Comparison of ENCODE assay signal across 8 cellular contexts in the genomic region with DNA sequence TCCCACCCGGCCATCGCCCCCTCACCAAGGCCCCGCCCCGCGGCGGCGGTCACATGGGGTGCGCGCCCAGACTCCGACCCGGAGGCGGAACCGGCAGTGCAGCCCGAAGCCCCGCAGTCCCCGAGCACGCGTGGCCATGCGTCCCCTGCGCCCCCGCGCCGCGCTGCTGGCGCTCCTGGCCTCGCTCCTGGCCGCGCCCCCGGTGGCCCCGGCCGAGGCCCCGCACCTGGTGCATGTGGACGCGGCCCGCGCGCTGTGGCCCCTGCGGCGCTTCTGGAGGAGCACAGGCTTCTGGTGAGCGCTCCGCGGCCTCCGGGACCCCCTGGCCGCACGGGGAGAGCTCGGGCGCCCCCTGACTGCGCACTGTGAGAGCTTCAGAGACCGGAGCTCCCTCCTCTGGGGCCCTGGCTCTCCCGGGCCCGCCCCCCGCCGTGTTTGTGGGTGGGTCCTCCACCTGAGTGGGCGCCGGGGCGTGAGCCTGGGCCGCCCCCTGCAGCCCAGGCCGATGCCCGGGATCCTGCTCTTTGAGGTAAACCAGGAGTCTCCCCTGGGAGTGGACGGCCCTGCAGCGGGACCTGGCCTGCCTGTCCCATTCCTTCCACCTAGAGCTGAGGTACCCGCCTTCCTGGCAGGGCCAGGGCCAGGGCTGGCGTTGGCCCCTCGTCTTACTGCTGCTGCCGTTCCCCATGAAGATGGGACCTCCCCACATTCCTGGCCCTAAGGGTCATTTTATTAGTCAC. TPM values are rescaled to one million over a fixed set of nuclear protein-coding genes. Genes with fewer than 3 reads are reported as not detected.
A peak's percentile ranks its signal among the peaks of the same experiment; 100 is the strongest.
DNase-seq lines count a peak whose midpoint lies in the region; ATAC-seq and TF ChIP-seq lines count a peak whose summit lies in the region.

Gene IDUA, plus strand, starts transcription at position 96 of the 740 bp plus-strand sequence. Its CDS starts 41 bp downstream, at position 137.

- TF ChIP-seq CTCF in AG04449 (IDR thresholded peaks at IDR 0.05; ENCODE audit: insufficient read depth, low read length, missing control alignments), result peak; percentile 70
- peak; percentile 77 for TF ChIP-seq CTCF in endodermal cell (conservative IDR thresholded peaks at IDR 0.05)

- H3K4me1 ChIP-seq in endodermal cell (ENCODE audit: control insufficient read depth, insufficient read depth, low read length), result no peaks in the 10 kb centered on the region

- WGBS in endodermal cell (ENCODE audit: insufficient coverage in 1 of 2, insufficient read length in 1 of 2), 2 experiments, result 5 to 7% methylated on average over 13 to 65 of the region's 65 CpGs

- no peaks in the 10 kb centered on the region for H3K9me3 Mint-ChIP-seq in activated CD8-positive, alpha-beta memory T cell treated with anti-CD3 and anti-CD28 coated beads, Interleukin-2, amount 10 ng/mL, durations not matched to agents 7 days and 5 days (ENCODE audit: low read depth)
- no peaks in the 10 kb centered on the region for H3K9me3 Mint-ChIP-seq in endodermal cell

- CTCF ChIA-PET in AG04449 (lab: Yijun Ruan, JAX), result interaction anchor here (0.8 to 2.8 kb wide), 10 partner anchors 8 to 303 kb away, joined by 3 to 21 read pairs (median 4); partner anchors contain the start of genes DGKQ, GAK and TMEM175
- CTCF ChIA-PET in activated CD8-positive, alpha-beta memory T cell treated with anti-CD3 and anti-CD28 coated beads, Interleukin-2, amount 10 ng/mL, durations not matched to agents 7 days and 5 days (lab: Charles Lee), result interaction anchor here (0.6 to 3.2 kb wide), 19 partner anchors 18 to 359 kb away, joined by 3 to 34 read pairs (median 4); partner anchors contain the start of genes GAK and TMEM175

- peaks cover 10% of the 10 kb centered on the region for H3K27me3 ChIP-seq in endodermal cell (ENCODE audit: control insufficient read depth, insufficient read depth, low read length, poor library complexity, severe bottlenecking)

- no peaks in the 10 kb centered on the region for H3K27me3 Mint-ChIP-seq in activated CD8-positive, alpha-beta memory T cell treated with anti-CD3 and anti-CD28 coated beads, Interleukin-2, amount 10 ng/mL, durations not matched to agents 7 days and 5 days
- H3K27me3 Mint-ChIP-seq in endodermal cell (ENCODE audit: insufficient read depth), result peaks cover 4% of the 10 kb centered on the region

- POLR2A ChIA-PET in AG04449 (lab: Yijun Ruan, JAX), result interaction anchor here (0.8 to 1.2 kb wide), 3 partner anchors 12 to 193 kb away, joined by 3 read pairs; partner anchors contain the start of genes GAK and TMEM175

- no peaks in the 10 kb centered on the region for H3K36me3 ChIP-seq in endodermal cell (ENCODE audit: control insufficient read depth, insufficient read depth, low read length)

- H3K36me3 Mint-ChIP-seq in activated CD8-positive, alpha-beta memory T cell treated with anti-CD3 and anti-CD28 coated beads, Interleukin-2, amount 10 ng/mL, durations not matched to agents 7 days and 5 days, result no peaks in the 10 kb centered on the region
- H3K36me3 Mint-ChIP-seq in endodermal cell (ENCODE audit: low read depth), result peaks cover 2% of the 10 kb centered on the region

- H3K27ac Mint-ChIP-seq in activated CD8-positive, alpha-beta memory T cell treated with anti-CD3 and anti-CD28 coated beads, Interleukin-2, amount 10 ng/mL, durations not matched to agents 7 days and 5 days, result peak within 1 kb of the TSS; percentile 81
- H3K27ac Mint-ChIP-seq in endodermal cell, result peak within 1 kb of the TSS; percentile 69

- peaks cover 25% of the 10 kb centered on the region for H3K4me1 Mint-ChIP-seq in activated CD8-positive, alpha-beta memory T cell treated with anti-CD3 and anti-CD28 coated beads, Interleukin-2, amount 10 ng/mL, durations not matched to agents 7 days and 5 days
- H3K4me1 Mint-ChIP-seq in endodermal cell, result peaks cover 10% of the 10 kb centered on the region

- H3K9me3 ChIP-seq in endodermal cell (ENCODE audit: control insufficient read depth, low read length), result no peaks in the 10 kb centered on the region

- DNase-seq in AG04449 (ENCODE audit: low read depth, low spot score), result no peak
- peak; percentile 31 for DNase-seq in NK-92 treated with Interleukin-12 subunit alpha and Interleukin-12 subunit beta, amount 100 ng/mL, for 24 hours (lab: John Stamatoyannopoulos, UW)
- peak; percentile 91 for DNase-seq in activated CD8-positive, alpha-beta memory T cell treated with anti-CD3 and anti-CD28 coated beads, Interleukin-2, amount 10 ng/mL, durations not matched to agents 7 days and 5 days
- peak; percentile 87 for DNase-seq in endodermal cell
- DNase-seq in midbrain (lab: John Stamatoyannopoulos, UW), result peak; percentile 75
- peak; percentile 81 to 85 for DNase-seq in stimulated activated CD8-positive, alpha-beta memory T cell treated with anti-CD3 and anti-CD28 coated beads, Interleukin-15, amount 100 ng/mL, for 4 hours (ENCODE audit: low read depth in 2 of 2)

- ATAC-seq in GM18520 (IDR thresholded peaks at IDR 0.05; ENCODE audit: unreplicated experiment), result peak; percentile 64
- ATAC-seq in HG03095 (IDR thresholded peaks at IDR 0.05; ENCODE audit: unreplicated experiment), result peak; percentile 76
- ATAC-seq in activated CD8-positive, alpha-beta memory T cell treated with anti-CD3 and anti-CD28 coated beads, Interleukin-2, amount 10 ng/mL, durations not matched to agents 7 days and 5 days, result peak; percentile 90

- H3K4me3 Mint-ChIP-seq in activated CD8-positive, alpha-beta memory T cell treated with anti-CD3 and anti-CD28 coated beads, Interleukin-2, amount 10 ng/mL, durations not matched to agents 7 days and 5 days, result peak within 1 kb of the TSS; percentile 86
- peak within 1 kb of the TSS; percentile 76 for H3K4me3 Mint-ChIP-seq in endodermal cell

- peak within 1 kb of the TSS; percentile 5 for H3K9ac ChIP-seq in endodermal cell (ENCODE audit: extremely low read depth, low read length, poor library complexity, severe bottlenecking)

- H3K27ac ChIP-seq in endodermal cell (ENCODE audit: low read depth, low read length), result no peak within 1 kb of the TSS

- H3K4me3 ChIP-seq in AG04449 (ENCODE audit: low read depth, low read length) (peak within 1 kb of the TSS; percentile 74), endodermal cell (ENCODE audit: low read length) (peak within 1 kb of the TSS; percentile 78)

RNA-seq across cellular contexts. Expression of gene IDUA, which starts in this region (rescaled TPM):
- total RNA-seq in activated CD8-positive, alpha-beta memory T cell treated with anti-CD3 and anti-CD28 coated beads, Interleukin-2, amount 10 ng/mL, durations not matched to agents 7 days and 5 days, result 10 to 100 TPM; 27.1 to 28.1 TPM
- total RNA-seq in endodermal cell, result 10 to 100 TPM; 22.4 to 25.6 TPM
- 4.3 TPM for polyA plus RNA-seq in endodermal cell (2013, experiment 1 of 2)
- 3.6 TPM for polyA plus RNA-seq in endodermal cell (2013, experiment 2 of 2)
